1 cellular context compared by ENCODE assay signal in the genomic region with DNA sequence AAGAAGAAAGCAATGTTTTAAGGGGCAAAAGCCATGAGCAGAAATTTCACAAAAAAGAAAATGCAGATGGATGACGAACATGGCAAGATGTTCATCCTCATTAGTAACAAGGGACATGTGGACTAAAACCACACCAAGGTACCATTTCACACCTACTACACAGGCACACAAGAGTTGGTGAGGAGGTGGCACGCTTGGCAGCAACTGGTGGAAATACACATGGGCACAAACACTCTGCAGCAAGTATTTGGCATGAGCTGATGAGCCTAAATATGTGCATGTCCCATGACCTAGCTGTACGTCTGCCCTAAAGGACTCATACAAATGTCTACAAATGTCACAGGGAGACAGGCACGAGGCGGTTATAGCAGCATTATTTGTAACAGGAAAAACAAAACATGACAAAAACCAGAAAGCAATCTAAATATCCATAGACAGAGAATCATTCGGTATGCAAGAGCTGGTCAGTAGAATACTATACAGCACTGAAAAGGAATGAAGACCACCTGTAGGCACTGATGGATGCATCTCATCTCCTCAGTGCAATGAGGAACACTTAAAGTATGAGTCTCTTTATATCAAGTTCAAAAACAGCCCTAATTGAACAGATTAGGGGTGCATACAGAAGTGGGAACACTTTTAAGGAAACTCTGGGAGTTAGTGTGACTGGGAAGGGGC.
A peak's percentile ranks its signal among the peaks of the same experiment; 100 is the strongest.
TF ChIP-seq lines count a peak whose summit lies in the region.

No MANE protein-coding gene starts in this region.

TF ChIP-seq in H1, 55 proteins besides CTCF, POLR2A, EP300 and RAD21:
- TF ChIP-seq TCF12 (IDR thresholded peaks at IDR 0.05; ENCODE audit: low read depth, low read length) (no peak), KDM1A (IDR thresholded peaks at IDR 0.05; ENCODE audit: borderline replicate concordance, low read length) (peak; percentile 75)
TF ChIP-seq in H1: peak in this region for 1.
